ENCODE assay signal across 9 cellular contexts in the genomic region with DNA sequence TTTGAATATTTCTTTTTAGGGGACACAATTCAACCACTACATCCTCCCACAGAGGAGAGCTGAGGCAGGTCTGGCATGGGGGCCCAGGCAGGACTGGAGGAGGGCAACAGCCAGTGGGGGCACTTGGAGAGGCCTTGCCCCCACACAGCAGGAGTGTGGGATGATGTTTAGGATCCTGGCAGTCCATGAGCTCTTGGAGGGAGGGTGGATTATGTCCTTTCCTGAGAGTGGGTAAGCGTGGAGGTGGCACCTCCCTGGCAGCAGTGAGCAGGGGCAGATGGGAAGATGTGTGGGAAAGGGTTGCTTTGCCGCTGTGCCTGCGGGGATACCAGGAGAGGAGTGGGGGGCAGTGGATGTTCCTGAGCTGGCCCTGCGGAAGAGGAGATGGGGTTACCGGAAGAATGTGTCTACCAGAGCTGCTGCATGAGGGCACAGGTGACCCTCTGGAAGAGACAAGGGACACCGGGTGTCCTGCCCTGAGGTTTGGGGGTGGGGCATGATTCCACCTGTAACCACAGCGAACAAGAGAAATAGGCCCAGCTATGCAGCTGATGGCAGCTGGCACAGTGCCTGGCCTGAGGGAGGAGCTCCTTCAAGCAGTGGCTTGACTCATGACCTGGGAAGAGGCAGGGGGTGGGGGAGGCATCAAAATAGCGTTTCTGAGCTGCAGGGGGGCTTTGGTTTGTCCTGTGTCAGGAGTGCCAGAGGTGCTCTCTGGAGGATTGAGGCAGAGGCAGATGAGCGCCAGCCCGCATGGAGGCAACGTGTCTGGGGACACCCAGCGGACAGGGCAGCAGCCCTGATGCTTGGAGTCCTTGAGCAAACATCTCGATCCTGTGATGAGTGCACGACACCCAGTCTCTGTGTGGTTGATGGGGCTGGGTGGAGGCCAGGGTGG.
DNase-seq lines count a peak whose midpoint lies in the region; ATAC-seq, FAIRE-seq and TF ChIP-seq lines count a peak whose summit lies in the region.
"Had no signal": no experiment of that assay in that cellular context is flagged by ENCODE, and none has a peak within 500 bp of the region (broad histone marks: within the 10 kb centered on the region; RNA-seq: fewer than 3 reads in every experiment).

No MANE protein-coding gene starts in this region.

- FAIRE-seq in RCC 7860 (lab: Jason Lieb, UNC) = peak; percentile 69

- ATAC-seq in GM18520 (IDR thresholded peaks at IDR 0.05; ENCODE audit: unreplicated experiment) (no peak), GM18505 (IDR thresholded peaks at IDR 0.05; ENCODE audit: unreplicated experiment) (no peak)

- TF ChIP-seq POLR2A in GM18505 (IDR thresholded peaks at IDR 0.05; ENCODE audit: borderline replicate concordance, extremely low read depth, insufficient read depth, insufficient read length) = no peak

- peak; percentile 88 for DNase-seq in A172 (ENCODE audit: low spot score)
- peak; percentile 38 for DNase-seq in HK-2 (ENCODE audit: unreplicated experiment)
- peak; percentile 79 for DNase-seq in RCC 7860 (ENCODE audit: low spot score)
- peak; percentile 42 for DNase-seq in iPS-NIHi11 (ENCODE audit: low spot score)
- no peak for DNase-seq in NOMO-1 treated with dmso at 0.1 percent for 144 hours (lab: John Stamatoyannopoulos, UW; ENCODE audit: unreplicated experiment)
- no peak for DNase-seq in nucleus accumbens (lab: John Stamatoyannopoulos, UW)
- DNase-seq: cortex of kidney had no signal

Comparison
In these comparisons a context has a peak if more than half of its experiments do, and no peak if none do; other contexts are left out.
1. DNase-seq: peak in A172 (single experiment), HK-2 (single experiment), RCC 7860 (single experiment) and iPS-NIHi11 (single experiment); none in NOMO-1 treated with dmso at 0.1 percent for 144 hours (single experiment) and nucleus accumbens (0 of 56).